29 cellular contexts compared by ENCODE assay signal in genomic region chr13:80553041-80553440, GRCh38.
DNase-seq lines count a peak whose midpoint lies in the region; ATAC-seq, FAIRE-seq and TF ChIP-seq lines count a peak whose summit lies in the region.
"Had no signal": no experiment of that assay in that cellular context is flagged by ENCODE, and none has a peak within 500 bp of the region (broad histone marks: within the 10 kb centered on the region; RNA-seq: fewer than 3 reads in every experiment).

No MANE protein-coding gene starts in this region.

- in situ Hi-C loops in gastrocnemius medialis (cut with MboI; ENCODE audit: low sequenced_read_pairs in 4 of 4): no loop called here

- H3K4me1 Mint-ChIP-seq in nephron progenitor cell: peaks cover 32% of the 10 kb centered on the region

- H3K14ac ChIP-seq in H1 (ENCODE audit: insufficient read length): no peak overlapping the region

- H2BK15ac ChIP-seq in H1 (ENCODE audit: low read length): no peak overlapping the region

- no peak overlapping the region for H3K18ac ChIP-seq in H1 (ENCODE audit: extremely low read depth, low read length)

- H4K20me1 ChIP-seq in H1 (replicated peaks in 1 of 2; ENCODE audit: control insufficient read depth in 1 of 2, insufficient read depth in 2 of 2, low read length in 2 of 2): no peaks in the 10 kb centered on the region

- no peak overlapping the region for H3K9ac ChIP-seq in H1 (replicated peaks in 1 of 4; ENCODE audit: extremely low read depth in 1 of 4, low read depth in 3 of 4, low read length in 3 of 4)
- H3K9ac ChIP-seq: GM23248 had no signal

- H2BK12ac ChIP-seq in H1 (ENCODE audit: low read depth, low read length): no peak overlapping the region

- no peak for FAIRE-seq in H1 (lab: Jason Lieb, UNC)
- FAIRE-seq: GM18507, HTR-8/SVneo had no signal

- H3K4me2 ChIP-seq in H1 (ENCODE audit: insufficient read depth in 1 of 2, low read depth in 2 of 2, low read length in 2 of 2): no peak overlapping the region

- TF ChIP-seq POLR2A in heart left ventricle (IDR thresholded peaks at IDR 0.05): no peak
- no peak for TF ChIP-seq POLR2A in H1 (IDR thresholded peaks at IDR 0.05; ENCODE audit: control extremely low read depth in 1 of 2, low read depth in 2 of 2, low read length in 2 of 2)
- no peak for TF ChIP-seq POLR2A in gastrocnemius medialis (IDR thresholded peaks at IDR 0.05)

- no peak overlapping the region for H4K8ac ChIP-seq in H1 (ENCODE audit: extremely low read depth, insufficient read depth, low read length)

- H4K91ac ChIP-seq in H1 (replicated peaks; ENCODE audit: insufficient read length, low read length): no peak overlapping the region

- H2AK5ac ChIP-seq in H1 (ENCODE audit: low read depth, low read length): no peak overlapping the region

- no peaks in the 10 kb centered on the region for H3K79me2 ChIP-seq in H1 (ENCODE audit: control insufficient read depth in 1 of 2, insufficient read depth in 2 of 2, low read length in 2 of 2)

- 38 to 54% (median 42%) methylated on average over 4 of the region's 4 CpGs for WGBS in heart left ventricle, 4 donors
- WGBS in H1 (ENCODE audit: extremely low coverage in 1 of 2, insufficient coverage in 1 of 2, insufficient read length in 1 of 2, insufficient replicate concordance in 2 of 2, low coverage in 1 of 2, low lambda C conversion rate in 2 of 2, missing lambda C conversion rate in 1 of 2), 2 experiments: 68% methylated on average over 4 of the region's 4 CpGs; no CpG with 5 or more reads in 1 of the 2 experiments

- no peak overlapping the region for H2BK5ac ChIP-seq in H1 (ENCODE audit: low read depth, low read length)

- intact Hi-C loops in heart left ventricle (cut with DNase I): no loop called here
- intact Hi-C loops in cardiac septum (cut with DNase I): no loop called here
- intact Hi-C loops in gastrocnemius medialis (cut with DNase I; ENCODE audit: low total_unique reads): no loop called here

- CTCF ChIA-PET in H1 (lab: Charles Lee; ENCODE audit: partially characterized antibody): no interaction called here

- H3K4me3 Mint-ChIP-seq in nephron progenitor cell: no peak overlapping the region
- H3K4me3 Mint-ChIP-seq: CD8-positive, alpha-beta memory T cell had no signal

- H2AFZ ChIP-seq in H1 (ENCODE audit: low read length): peak overlapping the region; percentile 45; the same call in 1 of the 2 replicates
- H2AFZ ChIP-seq: GM23248 had no signal

- POLR2A ChIA-PET in H1 (lab: Charles Lee; ENCODE audit: partially characterized antibody): no interaction called here

- H3K4me3 ChIP-seq in heart left ventricle (no peak overlapping the region), H1 (ENCODE audit: extremely low read depth in 1 of 4, insufficient read depth in 2 of 4, low read depth in 3 of 4, low read length in 4 of 4) (no peak overlapping the region), gastrocnemius medialis (no peak overlapping the region)
- H3K4me3 ChIP-seq: GM23248, MG63 had no signal

- no peak overlapping the region for H3K4ac ChIP-seq in H1 (replicated peaks; ENCODE audit: insufficient read length, low read depth, low read length)

- H3K36me3 ChIP-seq in heart left ventricle: no peaks in the 10 kb centered on the region
- H3K36me3 ChIP-seq in H1 (ENCODE audit: control insufficient read depth in 2 of 4, insufficient read depth in 4 of 4, low read length in 3 of 4): no peaks in the 10 kb centered on the region
- H3K36me3 ChIP-seq in gastrocnemius medialis: no peaks in the 10 kb centered on the region
- H3K36me3 ChIP-seq: BE2C, MG63 had no signal

- no peak overlapping the region for H2BK20ac ChIP-seq in H1 (ENCODE audit: low read length)

- TF ChIP-seq CTCF in heart left ventricle (IDR thresholded peaks at IDR 0.05) (no peak), H1 (IDR thresholded peaks at IDR 0.05; ENCODE audit: control extremely low read depth in 1 of 3, insufficient read depth in 1 of 3, low read depth in 1 of 3, low read length in 3 of 3) (no peak), nephron progenitor cell (IDR thresholded peaks at IDR 0.05) (no peak), gastrocnemius medialis (IDR thresholded peaks at IDR 0.05 in 4 of 5, conservative IDR thresholded peaks at IDR 0.05 in 1 of 5) (no peak)

- TF ChIP-seq RAD21 in H1 (IDR thresholded peaks at IDR 0.05 in 1 of 2, conservative IDR thresholded peaks at IDR 0.05 in 1 of 2; ENCODE audit: low read depth in 2 of 2, low read length in 2 of 2): no peak

- no peaks in the 10 kb centered on the region for H3K27me3 Mint-ChIP-seq in nephron progenitor cell (ENCODE audit: low read depth, poor library complexity)
- H3K27me3 Mint-ChIP-seq: CD8-positive, alpha-beta memory T cell had no signal

- H3K27me3 ChIP-seq in heart left ventricle (no peaks in the 10 kb centered on the region), H1 (replicated peaks in 1 of 4; ENCODE audit: control insufficient read depth in 3 of 4, extremely low read depth in 1 of 4, insufficient read depth in 3 of 4, low read length in 3 of 4) (no peaks in the 10 kb centered on the region), gastrocnemius medialis (no peaks in the 10 kb centered on the region)
- H3K27me3 ChIP-seq: BE2C, MG63 had no signal

- H3K4me1 ChIP-seq in heart left ventricle (peaks cover 0 to 32% (median 6%) of the 10 kb centered on the region in 12 donors), H1 (replicated peaks in 1 of 4; ENCODE audit: control insufficient read depth in 3 of 4, insufficient read depth in 4 of 4, low read length in 3 of 4) (no peaks in the 10 kb centered on the region), gastrocnemius medialis (peaks cover 3% of the 10 kb centered on the region in 2 donors)

- DNase-seq in heart left ventricle (no peak), cardiac septum (ENCODE audit: low spot score) (no peak), H1 (ENCODE audit: low read depth in 1 of 2, low spot score in 2 of 2) (no peak), nephron progenitor cell (no peak), gastrocnemius medialis (no peak), NCI-H2081 (lab: John Stamatoyannopoulos, UW) (no peak)
- DNase-seq in activated CD4-positive, CD25-positive, alpha-beta regulatory T cell treated with anti-CD3 and anti-CD28 coated beads, Interleukin-2, amount 50 U/mL, for 72 hours: no peak
- DNase-seq in activated CD4-positive, alpha-beta T cell treated with anti-CD3 and anti-CD28 coated beads, Interleukin-2, amount 50 U/mL, for 48 hours: no peak
- DNase-seq: 8988T; ACHN; BE2C; CD8-positive, alpha-beta memory T cell; DMS 273 treated with DMSO at 0.1 percent for 48 hours; DND-41; GM23248; HCEC 1CT; KBM-7; MG63; NCI-H1105 treated with DMSO at 0.1 percent for 48 hours; NCI-H146; NCI-H1930; NCI-H446 treated with DMSO at 0.1 percent for 48 hours; NCI-H526; NCI-H82; RPMI8226; SHP77 had no signal

- no peaks in the 10 kb centered on the region for H3K9me3 Mint-ChIP-seq in nephron progenitor cell

- no peaks in the 10 kb centered on the region for H3K9me3 ChIP-seq in heart left ventricle
- no peaks in the 10 kb centered on the region for H3K9me3 ChIP-seq in H1 (ENCODE audit: insufficient read depth in 2 of 2, low read depth in 1 of 2, low read length in 1 of 2)
- no peaks in the 10 kb centered on the region for H3K9me3 ChIP-seq in gastrocnemius medialis
- H3K9me3 ChIP-seq: BE2C, MG63 had no signal

- H3K27ac Mint-ChIP-seq in nephron progenitor cell: peak overlapping the region; percentile 70

- no peaks in the 10 kb centered on the region for H3K23me2 ChIP-seq in H1 (ENCODE audit: low read depth, low read length)

- peak overlapping the region in 11 of 12 donors; percentile 19 to 67 (median 54) for H3K27ac ChIP-seq in heart left ventricle
- H3K27ac ChIP-seq in H1 (ENCODE audit: low read depth, low read length): no peak overlapping the region
- peak overlapping the region; percentile 5 to 56 (median 30) for H3K27ac ChIP-seq in gastrocnemius medialis
- H3K27ac ChIP-seq: GM23248 had no signal

- ATAC-seq in heart left ventricle (no peak), gastrocnemius medialis (no peak)

- H3K79me1 ChIP-seq in H1 (ENCODE audit: low read depth, low read length): no peaks in the 10 kb centered on the region

- no peak overlapping the region for H2BK120ac ChIP-seq in H1 (replicated peaks; ENCODE audit: low read depth, low read length)

- no peak for TF ChIP-seq EP300 in H1 (IDR thresholded peaks at IDR 0.05; ENCODE audit: borderline replicate concordance in 1 of 2, low read depth in 2 of 2, low read length in 2 of 2)

- H3K56ac ChIP-seq in H1 (replicated peaks; ENCODE audit: insufficient read length, low read depth, low read length): no peak overlapping the region

- H4K5ac ChIP-seq in H1 (ENCODE audit: insufficient read length, low read depth, low read length): no peak overlapping the region

- H3K23ac ChIP-seq in H1 (ENCODE audit: insufficient read length): no peak overlapping the region

- H3K36me3 Mint-ChIP-seq in nephron progenitor cell (ENCODE audit: low read depth): no peaks in the 10 kb centered on the region
- H3K36me3 Mint-ChIP-seq: CD14-positive monocyte; CD8-positive, alpha-beta memory T cell had no signal

TF ChIP-seq in H1, 55 proteins besides CTCF, POLR2A, EP300 and RAD21:
- TF ChIP-seq CBX8 (IDR thresholded peaks at IDR 0.05; ENCODE audit: borderline replicate concordance, low read depth, low read length) (no peak), PHF8 (conservative IDR thresholded peaks at IDR 0.05; ENCODE audit: low read depth, low read length) (no peak), E2F6 (IDR thresholded peaks at IDR 0.05) (no peak), CTBP2 (IDR thresholded peaks at IDR 0.05; ENCODE audit: borderline replicate concordance, insufficient read depth, insufficient read length, low read length) (no peak)
TF ChIP-seq in H1: peak in this region for 0.
